ENCODE assay signal across 9 cellular contexts in genomic region chr11:128488471-128488870, GRCh38.
DNase-seq lines count a peak whose midpoint lies in the region; TF ChIP-seq lines count a peak whose summit lies in the region.
"Had no signal": no experiment of that assay in that cellular context is flagged by ENCODE, and none has a peak within 500 bp of the region (broad histone marks: within the 10 kb centered on the region; RNA-seq: fewer than 3 reads in every experiment).

No MANE protein-coding gene starts in this region.

- intact Hi-C loops in dorsolateral prefrontal cortex (cut with DNase I): no loop called here

- no peaks in the 10 kb centered on the region for H3K27me3 Mint-ChIP-seq in activated naive CD8-positive, alpha-beta T cell

- no peak overlapping the region for H3K4me3 ChIP-seq in dorsolateral prefrontal cortex

- H3K36me3 Mint-ChIP-seq in activated naive CD8-positive, alpha-beta T cell: peaks cover 66% of the 10 kb centered on the region

- H3K27me3 ChIP-seq in dorsolateral prefrontal cortex: no peaks in the 10 kb centered on the region

- no peak overlapping the region for H3K27ac ChIP-seq in dorsolateral prefrontal cortex

- H3K27ac Mint-ChIP-seq in activated naive CD8-positive, alpha-beta T cell: peak overlapping the region; percentile 99

- peaks cover 95% of the 10 kb centered on the region for H3K4me1 Mint-ChIP-seq in activated naive CD8-positive, alpha-beta T cell (ENCODE audit: low read depth)

- DNase-seq in A172 (ENCODE audit: low spot score) (peak; percentile 77), HCEC 1CT (peak; percentile 98), kidney tubule cell (ENCODE audit: low spot score) (peak; percentile 45), dorsolateral prefrontal cortex (no peak), nucleus accumbens (lab: John Stamatoyannopoulos, UW) (no peak), NCI-H2029 treated with DMSO at 0.1 percent for 48 hours (lab: John Stamatoyannopoulos, UW) (no peak), NAMALWA (ENCODE audit: low spot score) (no peak)
- DNase-seq: RPMI8226 had no signal

- no peak for TF ChIP-seq CTCF in dorsolateral prefrontal cortex (IDR thresholded peaks at IDR 0.05 in 54 of 56, conservative IDR thresholded peaks at IDR 0.05 in 2 of 56; ENCODE audit: low read depth in 1 of 56, partially characterized antibody in 56 of 56)

- H3K9me3 Mint-ChIP-seq in activated naive CD8-positive, alpha-beta T cell (ENCODE audit: low read depth): no peaks in the 10 kb centered on the region

- H3K4me3 Mint-ChIP-seq in activated naive CD8-positive, alpha-beta T cell: peak overlapping the region; percentile 81

Comparison
In these comparisons a context has a peak if more than half of its experiments do, and no peak if none do; other contexts are left out.
1. DNase-seq: peak in A172 (single experiment), HCEC 1CT (single experiment) and kidney tubule cell (single experiment); none in dorsolateral prefrontal cortex (0 of 10), nucleus accumbens (0 of 56), NCI-H2029 treated with DMSO at 0.1 percent for 48 hours (single experiment) and NAMALWA (single experiment).